2 cellular contexts compared by ENCODE assay signal in the genomic region with DNA sequence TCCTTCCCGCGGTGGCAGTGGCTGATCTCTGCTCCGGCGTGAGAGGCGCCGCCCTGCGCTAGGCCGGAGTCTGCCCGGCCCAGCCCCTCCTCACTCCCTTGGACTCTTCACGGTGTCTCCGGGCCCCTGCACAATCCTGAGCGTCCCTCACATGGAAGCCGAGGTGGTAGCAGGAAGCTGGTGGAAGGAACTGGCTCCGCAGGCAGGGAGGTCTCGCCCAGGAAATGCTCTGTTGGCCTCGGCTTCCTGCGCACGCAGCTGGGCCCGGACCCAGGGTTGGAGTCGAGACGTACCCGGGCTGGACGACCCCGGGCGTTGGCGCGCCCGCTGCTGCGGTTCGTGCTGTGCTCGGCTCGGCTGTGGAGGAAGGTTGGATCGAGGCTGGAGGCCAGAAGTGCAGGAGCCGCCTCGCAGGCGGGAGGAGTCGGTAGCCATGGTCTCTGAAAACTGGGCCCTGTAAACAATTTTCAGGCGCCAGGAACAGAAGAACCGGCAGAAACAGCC.
TF ChIP-seq lines count a peak whose summit lies in the region.

No MANE protein-coding gene starts in this region.

TF ChIP-seq in IMR-90, 13 proteins besides CTCF, POLR2A, EP300 and RAD21:
- TF ChIP-seq, protein P1, sequence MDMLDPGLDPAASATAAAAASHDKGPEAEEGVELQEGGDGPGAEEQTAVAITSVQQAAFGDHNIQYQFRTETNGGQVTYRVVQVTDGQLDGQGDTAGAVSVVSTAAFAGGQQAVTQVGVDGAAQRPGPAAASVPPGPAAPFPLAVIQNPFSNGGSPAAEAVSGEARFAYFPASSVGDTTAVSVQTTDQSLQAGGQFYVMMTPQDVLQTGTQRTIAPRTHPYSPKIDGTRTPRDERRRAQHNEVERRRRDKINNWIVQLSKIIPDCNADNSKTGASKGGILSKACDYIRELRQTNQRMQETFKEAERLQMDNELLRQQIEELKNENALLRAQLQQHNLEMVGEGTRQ (IDR thresholded peaks at IDR 0.05; ENCODE audit: low read depth, low read length), result no peak
- no peak for TF ChIP-seq MAFK (IDR thresholded peaks at IDR 0.05; ENCODE audit: low read depth, low read length)
- no peak for TF ChIP-seq RCOR1 (IDR thresholded peaks at IDR 0.05; ENCODE audit: insufficient replicate concordance, low read length)
- TF ChIP-seq CEBPB (IDR thresholded peaks at IDR 0.05; ENCODE audit: low read depth, low read length), result no peak
- TF ChIP-seq SMC3 (IDR thresholded peaks at IDR 0.05; ENCODE audit: low read depth, low read length), result no peak
- TF ChIP-seq BHLHE40 (IDR thresholded peaks at IDR 0.05; ENCODE audit: low read depth, low read length), result no peak
- no peak for TF ChIP-seq MXI1 (IDR thresholded peaks at IDR 0.05; ENCODE audit: borderline replicate concordance, low read depth, low read length)
- TF ChIP-seq NFE2L2 (IDR thresholded peaks at IDR 0.05; ENCODE audit: low read depth, low read length), result no peak
- TF ChIP-seq CHD1 (IDR thresholded peaks at IDR 0.05; ENCODE audit: low read depth, low read length), result no peak
- TF ChIP-seq RFX5 (IDR thresholded peaks at IDR 0.05; ENCODE audit: low read depth, low read length), result no peak

TF ChIP-seq in H1, 55 proteins besides CTCF, POLR2A, EP300 and RAD21:
- TF ChIP-seq SIN3A (conservative IDR thresholded peaks at IDR 0.05 in 1 of 2, IDR thresholded peaks at IDR 0.05 in 1 of 2; ENCODE audit: low read depth in 1 of 2, low read length in 2 of 2), result no peak
- no peak for TF ChIP-seq NANOG (IDR thresholded peaks at IDR 0.05; ENCODE audit: insufficient read depth, low read depth, low read length, poor library complexity, severe bottlenecking)
- no peak for TF ChIP-seq BCL11A (IDR thresholded peaks at IDR 0.05; ENCODE audit: low read depth in 2 of 2, low read length in 2 of 2)
- TF ChIP-seq, protein P2, sequence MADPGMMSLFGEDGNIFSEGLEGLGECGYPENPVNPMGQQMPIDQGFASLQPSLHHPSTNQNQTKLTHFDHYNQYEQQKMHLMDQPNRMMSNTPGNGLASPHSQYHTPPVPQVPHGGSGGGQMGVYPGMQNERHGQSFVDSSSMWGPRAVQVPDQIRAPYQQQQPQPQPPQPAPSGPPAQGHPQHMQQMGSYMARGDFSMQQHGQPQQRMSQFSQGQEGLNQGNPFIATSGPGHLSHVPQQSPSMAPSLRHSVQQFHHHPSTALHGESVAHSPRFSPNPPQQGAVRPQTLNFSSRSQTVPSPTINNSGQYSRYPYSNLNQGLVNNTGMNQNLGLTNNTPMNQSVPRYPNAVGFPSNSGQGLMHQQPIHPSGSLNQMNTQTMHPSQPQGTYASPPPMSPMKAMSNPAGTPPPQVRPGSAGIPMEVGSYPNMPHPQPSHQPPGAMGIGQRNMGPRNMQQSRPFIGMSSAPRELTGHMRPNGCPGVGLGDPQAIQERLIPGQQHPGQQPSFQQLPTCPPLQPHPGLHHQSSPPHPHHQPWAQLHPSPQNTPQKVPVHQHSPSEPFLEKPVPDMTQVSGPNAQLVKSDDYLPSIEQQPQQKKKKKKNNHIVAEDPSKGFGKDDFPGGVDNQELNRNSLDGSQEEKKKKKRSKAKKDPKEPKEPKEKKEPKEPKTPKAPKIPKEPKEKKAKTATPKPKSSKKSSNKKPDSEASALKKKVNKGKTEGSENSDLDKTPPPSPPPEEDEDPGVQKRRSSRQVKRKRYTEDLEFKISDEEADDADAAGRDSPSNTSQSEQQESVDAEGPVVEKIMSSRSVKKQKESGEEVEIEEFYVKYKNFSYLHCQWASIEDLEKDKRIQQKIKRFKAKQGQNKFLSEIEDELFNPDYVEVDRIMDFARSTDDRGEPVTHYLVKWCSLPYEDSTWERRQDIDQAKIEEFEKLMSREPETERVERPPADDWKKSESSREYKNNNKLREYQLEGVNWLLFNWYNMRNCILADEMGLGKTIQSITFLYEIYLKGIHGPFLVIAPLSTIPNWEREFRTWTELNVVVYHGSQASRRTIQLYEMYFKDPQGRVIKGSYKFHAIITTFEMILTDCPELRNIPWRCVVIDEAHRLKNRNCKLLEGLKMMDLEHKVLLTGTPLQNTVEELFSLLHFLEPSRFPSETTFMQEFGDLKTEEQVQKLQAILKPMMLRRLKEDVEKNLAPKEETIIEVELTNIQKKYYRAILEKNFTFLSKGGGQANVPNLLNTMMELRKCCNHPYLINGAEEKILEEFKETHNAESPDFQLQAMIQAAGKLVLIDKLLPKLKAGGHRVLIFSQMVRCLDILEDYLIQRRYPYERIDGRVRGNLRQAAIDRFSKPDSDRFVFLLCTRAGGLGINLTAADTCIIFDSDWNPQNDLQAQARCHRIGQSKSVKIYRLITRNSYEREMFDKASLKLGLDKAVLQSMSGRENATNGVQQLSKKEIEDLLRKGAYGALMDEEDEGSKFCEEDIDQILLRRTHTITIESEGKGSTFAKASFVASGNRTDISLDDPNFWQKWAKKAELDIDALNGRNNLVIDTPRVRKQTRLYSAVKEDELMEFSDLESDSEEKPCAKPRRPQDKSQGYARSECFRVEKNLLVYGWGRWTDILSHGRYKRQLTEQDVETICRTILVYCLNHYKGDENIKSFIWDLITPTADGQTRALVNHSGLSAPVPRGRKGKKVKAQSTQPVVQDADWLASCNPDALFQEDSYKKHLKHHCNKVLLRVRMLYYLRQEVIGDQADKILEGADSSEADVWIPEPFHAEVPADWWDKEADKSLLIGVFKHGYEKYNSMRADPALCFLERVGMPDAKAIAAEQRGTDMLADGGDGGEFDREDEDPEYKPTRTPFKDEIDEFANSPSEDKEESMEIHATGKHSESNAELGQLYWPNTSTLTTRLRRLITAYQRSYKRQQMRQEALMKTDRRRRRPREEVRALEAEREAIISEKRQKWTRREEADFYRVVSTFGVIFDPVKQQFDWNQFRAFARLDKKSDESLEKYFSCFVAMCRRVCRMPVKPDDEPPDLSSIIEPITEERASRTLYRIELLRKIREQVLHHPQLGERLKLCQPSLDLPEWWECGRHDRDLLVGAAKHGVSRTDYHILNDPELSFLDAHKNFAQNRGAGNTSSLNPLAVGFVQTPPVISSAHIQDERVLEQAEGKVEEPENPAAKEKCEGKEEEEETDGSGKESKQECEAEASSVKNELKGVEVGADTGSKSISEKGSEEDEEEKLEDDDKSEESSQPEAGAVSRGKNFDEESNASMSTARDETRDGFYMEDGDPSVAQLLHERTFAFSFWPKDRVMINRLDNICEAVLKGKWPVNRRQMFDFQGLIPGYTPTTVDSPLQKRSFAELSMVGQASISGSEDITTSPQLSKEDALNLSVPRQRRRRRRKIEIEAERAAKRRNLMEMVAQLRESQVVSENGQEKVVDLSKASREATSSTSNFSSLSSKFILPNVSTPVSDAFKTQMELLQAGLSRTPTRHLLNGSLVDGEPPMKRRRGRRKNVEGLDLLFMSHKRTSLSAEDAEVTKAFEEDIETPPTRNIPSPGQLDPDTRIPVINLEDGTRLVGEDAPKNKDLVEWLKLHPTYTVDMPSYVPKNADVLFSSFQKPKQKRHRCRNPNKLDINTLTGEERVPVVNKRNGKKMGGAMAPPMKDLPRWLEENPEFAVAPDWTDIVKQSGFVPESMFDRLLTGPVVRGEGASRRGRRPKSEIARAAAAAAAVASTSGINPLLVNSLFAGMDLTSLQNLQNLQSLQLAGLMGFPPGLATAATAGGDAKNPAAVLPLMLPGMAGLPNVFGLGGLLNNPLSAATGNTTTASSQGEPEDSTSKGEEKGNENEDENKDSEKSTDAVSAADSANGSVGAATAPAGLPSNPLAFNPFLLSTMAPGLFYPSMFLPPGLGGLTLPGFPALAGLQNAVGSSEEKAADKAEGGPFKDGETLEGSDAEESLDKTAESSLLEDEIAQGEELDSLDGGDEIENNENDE (IDR thresholded peaks at IDR 0.05; ENCODE audit: insufficient replicate concordance, low read length), result no peak
- TF ChIP-seq CREB1 (IDR thresholded peaks at IDR 0.05), result no peak
- TF ChIP-seq YY1 (IDR thresholded peaks at IDR 0.05; ENCODE audit: low read depth, low read length), result no peak
- no peak for TF ChIP-seq EZH2 (IDR thresholded peaks at IDR 0.05; ENCODE audit: low read depth, low read length, severe bottlenecking)
TF ChIP-seq in H1: peak in this region for 0.
